ENCODE assay signal across 9 cellular contexts in genomic region chr13:70623260-70623659, GRCh38.
A peak's percentile ranks its signal among the peaks of the same experiment; 100 is the strongest.
DNase-seq lines count a peak whose midpoint lies in the region; ATAC-seq, FAIRE-seq and TF ChIP-seq lines count a peak whose summit lies in the region.
"Had no signal": no experiment of that assay in that cellular context is flagged by ENCODE, and none has a peak within 500 bp of the region (broad histone marks: within the 10 kb centered on the region; RNA-seq: fewer than 3 reads in every experiment).

No MANE protein-coding gene starts in this region.

- H3K9me3 ChIP-seq in A549: no peaks in the 10 kb centered on the region

- TF ChIP-seq POLR2A in A549 (IDR thresholded peaks at IDR 0.05; ENCODE audit: low read length): no peak

- FAIRE-seq in A549 (lab: Jason Lieb, UNC): no peak

- H3K4me3 ChIP-seq in A549 (no peak overlapping the region), fibroblast of mammary gland (ENCODE audit: control insufficient read depth, low read depth, low read length) (no peak overlapping the region)

- H3K4me2 ChIP-seq in A549: no peak overlapping the region

- no peak for TF ChIP-seq EP300 in A549 (IDR thresholded peaks at IDR 0.05)

- TF ChIP-seq CTCF in A549 (IDR thresholded peaks at IDR 0.05) (peak; percentile 26; the same call in 2 of the 3 replicates), fibroblast of mammary gland (conservative IDR thresholded peaks at IDR 0.05; ENCODE audit: control insufficient read depth, insufficient read depth, low read depth, low read length) (peak; percentile 23), omental fat pad (IDR thresholded peaks at IDR 0.05) (no peak)

- DNase-seq in A549 (ENCODE audit: low read depth in 1 of 2, low spot score in 1 of 2): no peak
- DNase-seq in NCI-H2171 treated with DMSO at 0.1 percent for 48 hours (lab: John Stamatoyannopoulos, UW): peak; percentile 25
- DNase-seq in fibroblast of mammary gland (ENCODE audit: low read depth): peak; percentile 5
- DNase-seq in omental fat pad (ENCODE audit: low spot score): no peak
- DNase-seq in activated naive CD4-positive, alpha-beta T cell treated with Interleukin-2 at 50 U/mL for 16 hours: no peak
- DNase-seq in NCI-H2029 (lab: John Stamatoyannopoulos, UW): no peak
- DNase-seq in islet precursor cell: no peak
- DNase-seq: activated naive CD4-positive, alpha-beta T cell treated with anti-CD3 and anti-CD28 coated beads, Interleukin-2, amount 50 U/mL, for 16 hours had no signal

- POLR2A ChIA-PET in A549 (lab: Yijun Ruan, JAX): no interaction called here

- CTCF ChIA-PET in A549 (lab: Yijun Ruan, JAX): interaction anchor here (0.6 kb wide), 1 partner anchor 519 kb away, joined by 3 read pairs; no protein-coding TSS in a partner anchor

- TF ChIP-seq RAD21 in A549 (conservative IDR thresholded peaks at IDR 0.05 in 1 of 2, IDR thresholded peaks at IDR 0.05 in 1 of 2): peak; percentile 44 to 50; a peak in 4 of 5 replicates

- H3K27ac ChIP-seq in A549: no peak overlapping the region

- H3K4me1 ChIP-seq in A549: no peaks in the 10 kb centered on the region

- ATAC-seq in A549 (no peak), GM18502 (IDR thresholded peaks at IDR 0.05; ENCODE audit: poor library complexity, unreplicated experiment) (peak; percentile 65), omental fat pad (ENCODE audit: low FRiP score) (no peak)

TF ChIP-seq in A549, 52 proteins besides CTCF, POLR2A, EP300 and RAD21:
- TF ChIP-seq TFCP2L1 (CRISPR knock-in tag; IDR thresholded peaks at IDR 0.05) (no peak), TP53 (CRISPR knock-in tag; IDR thresholded peaks at IDR 0.05) (no peak), RNF2 (IDR thresholded peaks at IDR 0.05; ENCODE audit: borderline replicate concordance, low read depth) (no peak), ZFP36 (IDR thresholded peaks at IDR 0.05; ENCODE audit: borderline replicate concordance, partially characterized antibody) (no peak), REST (IDR thresholded peaks at IDR 0.05) (no peak), MYC (IDR thresholded peaks at IDR 0.05; ENCODE audit: borderline replicate concordance, low read length) (no peak)

Comparison
In these comparisons a context has a peak if more than half of its experiments do, and no peak if none do; other contexts are left out.
1. DNase-seq: peak in NCI-H2171 treated with DMSO at 0.1 percent for 48 hours (single experiment) and fibroblast of mammary gland (single experiment); none in A549 (0 of 2), omental fat pad (single experiment), activated naive CD4-positive, alpha-beta T cell treated with Interleukin-2 at 50 U/mL for 16 hours (single experiment), NCI-H2029 (single experiment) and islet precursor cell (single experiment).
2. CTCF ChIP-seq: peak in A549 (single experiment) and fibroblast of mammary gland (single experiment); none in omental fat pad (0 of 3).